In genomic region chr4:152255437-152255836, GRCh38 we compare ENCODE assay signal across 8 cellular contexts.
A peak's percentile ranks its signal among the peaks of the same experiment; 100 is the strongest.
DNase-seq lines count a peak whose midpoint lies in the region; ATAC-seq, FAIRE-seq and TF ChIP-seq lines count a peak whose summit lies in the region.

No MANE protein-coding gene starts in this region.

- H3K4me1 ChIP-seq in mucosa of descending colon (ENCODE audit: low read depth) = no peaks in the 10 kb centered on the region

- DNase-seq in NCI-H2029 (lab: John Stamatoyannopoulos, UW) (peak; percentile 83), activated T-cell treated with anti-CD3 and anti-CD28 coated beads for 24 hours (ENCODE audit: low read depth) (peak; percentile 45), mucosa of descending colon (peak in 1 of 3 donors; percentile 24), HEK293T (ENCODE audit: extremely low spot score) (no peak), frontal cortex (ENCODE audit: low spot score in 2 of 2) (no peak), D721Med (ENCODE audit: insufficient read length, low spot score) (no peak)

- CTCF ChIA-PET in HEK293T (lab: Yijun Ruan, JAX) = interaction anchor here (0.5 to 1.2 kb wide), 2 partner anchors 13 to 134 kb away, joined by 3 read pairs; no protein-coding TSS in a partner anchor

- no peak for FAIRE-seq in frontal cortex (lab: Jason Lieb, UNC)
- FAIRE-seq in D721Med (lab: Jason Lieb, UNC) = no peak

- TF ChIP-seq CTCF in mucosa of descending colon (IDR thresholded peaks at IDR 0.05) (no peak), D721Med (IDR thresholded peaks at IDR 0.05; ENCODE audit: insufficient read depth, missing control alignments) (no peak)

- no peaks in the 10 kb centered on the region for H3K9me3 ChIP-seq in mucosa of descending colon

- no peaks in the 10 kb centered on the region for H3K36me3 ChIP-seq in mucosa of descending colon (ENCODE audit: low read depth)

- intact Hi-C loops in mucosa of descending colon (cut with DNase I, micrococcal nuclease) = no loop called here

- POLR2A ChIA-PET in HEK293T (lab: Yijun Ruan, JAX) = no interaction called here

- peak; percentile 92 for ATAC-seq in GM18511 (IDR thresholded peaks at IDR 0.05; ENCODE audit: unreplicated experiment)
- ATAC-seq in HG02642 (IDR thresholded peaks at IDR 0.05; ENCODE audit: poor library complexity, unreplicated experiment) = peak; percentile 93
- ATAC-seq in mucosa of descending colon = peak; percentile 54

- no peak overlapping the region for H3K4me3 ChIP-seq in mucosa of descending colon

TF ChIP-seq in HEK293T, 16 proteins besides CTCF, POLR2A, EP300 and RAD21:
- no peak for TF ChIP-seq ARNT (IDR thresholded peaks at IDR 0.05)
- no peak for TF ChIP-seq FOXK2 (IDR thresholded peaks at IDR 0.05)
- no peak for TF ChIP-seq CTBP1 (IDR thresholded peaks at IDR 0.05; ENCODE audit: borderline replicate concordance)
- TF ChIP-seq HDGF (IDR thresholded peaks at IDR 0.05; ENCODE audit: borderline replicate concordance) = no peak
- no peak for TF ChIP-seq FOXA1 (IDR thresholded peaks at IDR 0.05)
- no peak for TF ChIP-seq NFRKB (IDR thresholded peaks at IDR 0.05)
- no peak for TF ChIP-seq ZNF384 (IDR thresholded peaks at IDR 0.05)
- TF ChIP-seq PKNOX1 (IDR thresholded peaks at IDR 0.05) = no peak
- no peak for TF ChIP-seq TARDBP (IDR thresholded peaks at IDR 0.05)
- no peak for TF ChIP-seq SUZ12 (IDR thresholded peaks at IDR 0.05)
- no peak for TF ChIP-seq FOXM1 (IDR thresholded peaks at IDR 0.05; ENCODE audit: borderline replicate concordance)
- TF ChIP-seq L3MBTL2 (conservative IDR thresholded peaks at IDR 0.05) = no peak
- TF ChIP-seq ELF4 (IDR thresholded peaks at IDR 0.05) = no peak

Comparison
In these comparisons a context has a peak if more than half of its experiments do, and no peak if none do; other contexts are left out.
1. DNase-seq: peak in NCI-H2029 (single experiment) and activated T-cell treated with anti-CD3 and anti-CD28 coated beads for 24 hours (single experiment); none in HEK293T (single experiment), frontal cortex (0 of 2) and D721Med (single experiment).
2. Peak in every context shown above with its lines, with median percentiles within 50 percentile points of each other: ATAC-seq.